ENCODE assay signal across 25 cellular contexts in genomic region chr20:13017883-13018535, GRCh38. TPM values are rescaled to one million over a fixed set of nuclear protein-coding genes. Genes with fewer than 3 reads are reported as not detected.
DNase-seq lines count a peak whose midpoint lies in the region; ATAC-seq and TF ChIP-seq lines count a peak whose summit lies in the region.
"Had no signal": no experiment of that assay in that cellular context is flagged by ENCODE, and none has a peak within 500 bp of the region (broad histone marks: within the 10 kb centered on the region; RNA-seq: fewer than 3 reads in every experiment).

No MANE protein-coding gene starts in this region.

- DNase-seq in NCI-H69 (lab: John Stamatoyannopoulos, UW) (peak; percentile 46), fibroblast of mammary gland (ENCODE audit: low read depth) (peak; percentile 41), renal cortical epithelial cell (ENCODE audit: low read depth) (peak; percentile 97), NCI-H2081 treated with DMSO at 0.1 percent for 48 hours (lab: John Stamatoyannopoulos, UW) (no peak), hippocampal formation (lab: John Stamatoyannopoulos, UW) (no peak)
- DNase-seq: activated T-cell treated with anti-CD3 and anti-CD28 coated beads, Interleukin-2, amount 50 U/mL, for 4 hours; Caco-2; DND-41; Karpas-422; kidney; mucosa of descending colon; MV-4-11; natural killer cell; NCI-H1694; NCI-H510A; NK-92 treated with Interleukin-12 subunit alpha and Interleukin-12 subunit beta, amount 100 ng/mL, for 24 hours; nucleus accumbens; psoas muscle; substantia nigra had no signal

- peak; percentile 59 for ATAC-seq in HG03354 (IDR thresholded peaks at IDR 0.05; ENCODE audit: poor library complexity, severe bottlenecking, unreplicated experiment)
- ATAC-seq in HG02973 (IDR thresholded peaks at IDR 0.05; ENCODE audit: unreplicated experiment): no peak
- ATAC-seq: activated T-cell treated with anti-CD3 and anti-CD28 coated beads, Interleukin-2, amount 50 U/mL, for 4 hours; mucosa of descending colon; natural killer cell; psoas muscle; SK-N-SH treated with all-trans-retinoic acid at 6 μM for 48 hours; stimulated activated effector memory CD8-positive, alpha-beta T cell treated with anti-CD3 and anti-CD28 coated beads, Interleukin-12 subunit alpha, Interleukin-12 subunit beta, amount 100 ng/mL, for 72 hours had no signal

- no peak overlapping the region for H3K4me3 ChIP-seq in fibroblast of mammary gland (ENCODE audit: control insufficient read depth, low read depth, low read length)
- H3K4me3 ChIP-seq: ascending aorta, lung, mucosa of descending colon, psoas muscle had no signal

- no peak for TF ChIP-seq CTCF in fibroblast of mammary gland (conservative IDR thresholded peaks at IDR 0.05; ENCODE audit: control insufficient read depth, insufficient read depth, low read depth, low read length)

RNA-seq across cellular contexts. Expression of gene SPTLC3, which starts 9.2 kb away (rescaled TPM):
- total RNA-seq in renal cortical epithelial cell: 4.2 and 46.9 TPM in 2 replicates

Comparison
In these comparisons a context has a peak if more than half of its experiments do, and no peak if none do; other contexts are left out.
1. DNase-seq: peak in NCI-H69 (single experiment), fibroblast of mammary gland (single experiment) and renal cortical epithelial cell (single experiment); none in NCI-H2081 treated with DMSO at 0.1 percent for 48 hours (single experiment) and hippocampal formation (0 of 2).